9 cellular contexts compared by ENCODE assay signal in genomic region chr10:119663866-119664698, GRCh38. TPM values are rescaled to one million over a fixed set of nuclear protein-coding genes. Genes with fewer than 3 reads are reported as not detected.
A peak's percentile ranks its signal among the peaks of the same experiment; 100 is the strongest.
DNase-seq lines count a peak whose midpoint lies in the region; ATAC-seq and TF ChIP-seq lines count a peak whose summit lies in the region.
"Had no signal": no experiment of that assay in that cellular context is flagged by ENCODE, and none has a peak within 500 bp of the region (broad histone marks: within the 10 kb centered on the region; RNA-seq: fewer than 3 reads in every experiment).

No MANE protein-coding gene starts in this region.

- DNase-seq in RWPE1 (ENCODE audit: low spot score) (no peak), T47D (ENCODE audit: low read depth in 1 of 2, low spot score in 1 of 2) (peak; percentile 35 to 51), trophoblast cell (peak; percentile 71 to 85), SW480 (ENCODE audit: low spot score) (no peak), NCI-H2107 treated with DMSO at 0.1 percent for 48 hours (lab: John Stamatoyannopoulos, UW; ENCODE audit: unreplicated experiment) (no peak), SHP77 treated with DMSO at 0.1 percent for 48 hours (lab: John Stamatoyannopoulos, UW) (no peak), DMS 273 (lab: John Stamatoyannopoulos, UW; ENCODE audit: unreplicated experiment) (no peak)
- DNase-seq: activated CD4-positive, CD25-positive, alpha-beta regulatory T cell had no signal

- no peak for TF ChIP-seq CTCF in RWPE1 (conservative IDR thresholded peaks at IDR 0.05; ENCODE audit: low read depth)

- peaks cover 1% of the 10 kb centered on the region for H3K9me3 ChIP-seq in trophoblast cell (ENCODE audit: insufficient read depth, low read depth, low read length)

- H3K23ac ChIP-seq in trophoblast cell (ENCODE audit: low read length): no peak overlapping the region

- no peak overlapping the region for H2BK5ac ChIP-seq in trophoblast cell (ENCODE audit: low read depth, low read length, poor library complexity)

- H4K12ac ChIP-seq in trophoblast cell (ENCODE audit: low read depth, low read length): no peak overlapping the region

- CTCF ChIA-PET in RWPE1 (lab: Yijun Ruan, JAX): interaction anchor here (0.6 to 1.6 kb wide), 3 partner anchors 22 to 159 kb away, joined by 4 to 8 read pairs (median 4); no protein-coding TSS in a partner anchor

- peaks cover 0 to 5% of the 10 kb centered on the region in 2 experiments for H3K36me3 ChIP-seq in trophoblast cell (ENCODE audit: control insufficient read depth in 1 of 2, insufficient read depth in 2 of 2, low read length in 2 of 2)

- H3K9ac ChIP-seq in trophoblast cell (ENCODE audit: low read length): no peak overlapping the region

- peak overlapping the region; percentile 66 for H3K4ac ChIP-seq in trophoblast cell (ENCODE audit: low read depth, low read length)

- no peak overlapping the region for H4K8ac ChIP-seq in trophoblast cell (ENCODE audit: low read depth, low read length)

- no peaks in the 10 kb centered on the region for H3K27me3 ChIP-seq in trophoblast cell (ENCODE audit: insufficient read depth, low read length)

- peaks cover 28% of the 10 kb centered on the region for H3K79me1 ChIP-seq in trophoblast cell (ENCODE audit: low read length)

- ATAC-seq in GM18907 (IDR thresholded peaks at IDR 0.05; ENCODE audit: unreplicated experiment): peak; percentile 44

- H4K91ac ChIP-seq in trophoblast cell (ENCODE audit: low read depth, low read length): no peak overlapping the region

- no peak overlapping the region for H2BK120ac ChIP-seq in trophoblast cell (ENCODE audit: insufficient read depth, low read length, poor library complexity)

- no peak overlapping the region for H2BK12ac ChIP-seq in trophoblast cell (ENCODE audit: low read length)

- H3K27ac ChIP-seq in RWPE1 (peak overlapping the region; percentile 99), trophoblast cell (ENCODE audit: low read depth, low read length) (peak overlapping the region; percentile 30)

- H3K4me1 ChIP-seq in trophoblast cell (ENCODE audit: control insufficient read depth in 1 of 2, insufficient read depth in 2 of 2, low read length in 2 of 2): peaks cover 47 to 57% of the 10 kb centered on the region in 2 experiments

- no peak overlapping the region for H3K18ac ChIP-seq in trophoblast cell (ENCODE audit: low read length)

- H3K4me3 ChIP-seq in trophoblast cell (ENCODE audit: low read depth, low read length): no peak overlapping the region

- H3K4me2 ChIP-seq in trophoblast cell (ENCODE audit: low read length): peak overlapping the region; percentile 8

- peaks cover 21% of the 10 kb centered on the region for H3K79me2 ChIP-seq in trophoblast cell (ENCODE audit: control insufficient read depth, insufficient read depth, low read length, poor library complexity)

- H3K14ac ChIP-seq in trophoblast cell (ENCODE audit: low read length): no peak overlapping the region

- POLR2A ChIA-PET in RWPE1 (lab: Yijun Ruan, JAX; ENCODE audit: low non-redundant PET): no interaction called here

- in situ Hi-C loops in T47D (cut with HindIII; ENCODE audit: low pct_unique_long_range_greater_than_20kb, low sequenced_read_pairs): no loop called here

- H2AFZ ChIP-seq in trophoblast cell (ENCODE audit: insufficient read depth, low read length, poor library complexity): no peak overlapping the region

- no peak overlapping the region for H2AK5ac ChIP-seq in trophoblast cell (ENCODE audit: low read length)

- WGBS in trophoblast cell (ENCODE audit: extremely low coverage, insufficient coverage, insufficient read length): no CpG with 5 or more reads among the region's 12 CpGs

RNA-seq across cellular contexts. Expression of gene BAG3, which starts 12.9 kb away (rescaled TPM):
- 85.0 and 88.8 TPM in 2 replicates for polyA plus RNA-seq in trophoblast cell (2013)

Comparison
In these comparisons a context has a peak if more than half of its experiments do, and no peak if none do; other contexts are left out.
1. DNase-seq: peak in T47D (2 of 2) and trophoblast cell (2 of 2); none in RWPE1 (single experiment), SW480 (single experiment), NCI-H2107 treated with DMSO at 0.1 percent for 48 hours (single experiment), SHP77 treated with DMSO at 0.1 percent for 48 hours (single experiment) and DMS 273 (single experiment).